ENCODE assay signal across 15 cellular contexts in the genomic region with DNA sequence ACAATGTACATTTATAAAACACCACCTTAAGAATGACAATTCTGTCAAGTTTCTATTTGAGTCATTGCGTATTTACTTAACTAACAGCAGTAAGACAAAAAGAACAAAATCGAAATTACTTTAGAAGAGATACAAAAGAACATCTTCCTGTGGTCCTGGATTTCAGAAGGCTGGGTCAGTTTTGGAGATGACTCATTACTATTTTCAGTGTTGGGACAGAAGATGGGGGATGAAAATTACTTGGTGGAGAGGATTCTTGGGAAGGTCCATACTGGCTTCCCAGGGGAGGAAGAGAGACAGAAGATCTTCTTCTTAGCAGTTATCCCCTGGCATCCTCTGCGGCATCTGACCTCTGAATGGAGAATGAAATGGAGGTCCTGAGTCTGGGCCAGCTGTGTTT. TPM values are rescaled to one million over a fixed set of nuclear protein-coding genes. Genes with fewer than 3 reads are reported as not detected.
DNase-seq lines count a peak whose midpoint lies in the region; ATAC-seq and TF ChIP-seq lines count a peak whose summit lies in the region.
"Had no signal": no experiment of that assay in that cellular context is flagged by ENCODE, and none has a peak within 500 bp of the region (broad histone marks: within the 10 kb centered on the region; RNA-seq: fewer than 3 reads in every experiment).

No MANE protein-coding gene starts in this region.

- no peaks in the 10 kb centered on the region for H3K36me3 ChIP-seq in GM23248 (ENCODE audit: low read depth)
- H3K36me3 ChIP-seq: BLaER1 had no signal

- no peaks in the 10 kb centered on the region for H3K27me3 Mint-ChIP-seq in nephron (ENCODE audit: low read depth)
- H3K27me3 Mint-ChIP-seq: CD8-positive, alpha-beta memory T cell had no signal

- H3K27ac Mint-ChIP-seq in nephron, result peak overlapping the region; percentile 44 to 92 (median 49)
- H3K27ac Mint-ChIP-seq: CD8-positive, alpha-beta memory T cell had no signal

- peak; percentile 48 for DNase-seq in EH (ENCODE audit: low read depth)
- DNase-seq in GM23248, result peak; percentile 40
- DNase-seq in Right ventricle myocardium inferior (ENCODE audit: missing footprints), result no peak
- no peak for DNase-seq in DMS 273 treated with DMSO at 0.1 percent for 48 hours (lab: John Stamatoyannopoulos, UW)
- DNase-seq: AML-193; CD8-positive, alpha-beta memory T cell had no signal

- H3K4me1 ChIP-seq in GM23248 (ENCODE audit: insufficient read depth), result peaks cover 54% of the 10 kb centered on the region
- H3K4me1 ChIP-seq: BLaER1 had no signal

- no peaks in the 10 kb centered on the region for H3K9me3 Mint-ChIP-seq in nephron

- no peak overlapping the region for H3K4me3 Mint-ChIP-seq in nephron
- H3K4me3 Mint-ChIP-seq: CD8-positive, alpha-beta memory T cell had no signal

- H3K27ac ChIP-seq in GM23248, result peak overlapping the region; percentile 23; the same call in 1 of the 2 replicates
- H3K27ac ChIP-seq: BLaER1, HL-60 had no signal

- ATAC-seq in esophagus mucosa, result no peak
- ATAC-seq in Right ventricle myocardium inferior, result no peak

- no peaks in the 10 kb centered on the region for H4K20me1 ChIP-seq in GM23248 (ENCODE audit: insufficient read depth)
- H4K20me1 ChIP-seq: BLaER1 had no signal

- no peaks in the 10 kb centered on the region for H3K9me2 ChIP-seq in GM23248 (ENCODE audit: insufficient read depth)

- H3K9ac ChIP-seq in GM23248, result no peak overlapping the region
- H3K9ac ChIP-seq: BLaER1 had no signal

- H3K36me3 Mint-ChIP-seq in nephron (ENCODE audit: low read depth), result no peaks in the 10 kb centered on the region
- H3K36me3 Mint-ChIP-seq: CD8-positive, alpha-beta memory T cell had no signal

- no peaks in the 10 kb centered on the region for H3K79me2 ChIP-seq in GM23248 (ENCODE audit: insufficient read depth)

- 43 to 60% methylated on average over 3 of the region's 3 CpGs for WGBS in GM23248 (ENCODE audit: low coverage in 1 of 2, low lambda C conversion rate in 2 of 2, missing lambda C conversion rate in 2 of 2), 2 experiments

- no peaks in the 10 kb centered on the region for H3K9me3 ChIP-seq in GM23248 (ENCODE audit: low read depth)
- H3K9me3 ChIP-seq: BLaER1, Caco-2 had no signal

- intact Hi-C loops in Right ventricle myocardium inferior (cut with DNase I), result no loop called here

- TF ChIP-seq CTCF in nephron (IDR thresholded peaks at IDR 0.05; ENCODE audit: unreplicated experiment in 3 of 3), result no peak

- H2AFZ ChIP-seq in GM23248, result 0 out of 2 replicates have a peak overlapping the region, but pooled peaks have one; percentile 5

- no peak overlapping the region for H3K4me2 ChIP-seq in GM23248 (ENCODE audit: unreplicated experiment)
- H3K4me2 ChIP-seq: BLaER1 had no signal

- no peaks in the 10 kb centered on the region for H3K27me3 ChIP-seq in GM23248 (replicated peaks; ENCODE audit: insufficient read depth)
- H3K27me3 ChIP-seq: BLaER1 had no signal

- peaks cover 48% of the 10 kb centered on the region for H3F3A ChIP-seq in GM23248 (ENCODE audit: insufficient read depth)

- in situ Hi-C loops in GM23248 (cut with MboI), result no loop called here

- H3K4me1 Mint-ChIP-seq in nephron, result peaks cover 35% of the 10 kb centered on the region
- H3K4me1 Mint-ChIP-seq: CD8-positive, alpha-beta memory T cell had no signal

- H3K4me3 ChIP-seq in GM23248, result no peak overlapping the region
- H3K4me3 ChIP-seq: BLaER1, K562 had no signal

RNA-seq across cellular contexts. Expression of a gene that starts 33.5 kb away (rescaled TPM):
- total RNA-seq in GM23248 (2014; rRNA removed; shearing (Covaris generic)), result not detected in 2 replicates
- polyA plus RNA-seq in GM23248 (2016; fragmentation: Nextera tagmentation; extraction: Ambion mirVana), result not detected in 2 replicates
- total RNA-seq in esophagus mucosa (not detected), Right ventricle myocardium inferior (not detected)
- total RNA-seq: A673; Caco-2; CD8-positive, alpha-beta memory T cell; G401; H4; K562 had no signal
- polyA plus RNA-seq: CD8-positive, alpha-beta memory T cell; K562 had no signal

Comparison
In these comparisons a context has a peak if more than half of its experiments do, and no peak if none do; other contexts are left out.
1. DNase-seq: peak in EH (single experiment) and GM23248 (single experiment); none in Right ventricle myocardium inferior (single experiment) and DMS 273 treated with DMSO at 0.1 percent for 48 hours (single experiment).